Comparison of ENCODE assay signal across 8 cellular contexts in genomic region chr6:122790740-122791679, GRCh38. TPM values are rescaled to one million over a fixed set of nuclear protein-coding genes. Genes with fewer than 3 reads are reported as not detected.
A peak's percentile ranks its signal among the peaks of the same experiment; 100 is the strongest.
DNase-seq lines count a peak whose midpoint lies in the region; ATAC-seq, FAIRE-seq and TF ChIP-seq lines count a peak whose summit lies in the region.

No MANE protein-coding gene starts in this region.

- FAIRE-seq in GM12891 (lab: Jason Lieb, UNC): no peak

- H3K4me1 ChIP-seq in HCT116 (ENCODE audit: control insufficient read depth in 1 of 2, insufficient read depth in 2 of 2, low read length in 2 of 2): peaks cover 13 to 21% of the 10 kb centered on the region in 2 experiments
- H3K4me1 ChIP-seq in psoas muscle: peaks cover 27% of the 10 kb centered on the region

- TF ChIP-seq CTCF in HCT116 (IDR thresholded peaks at IDR 0.05 in 2 of 3, conservative IDR thresholded peaks at IDR 0.05 in 1 of 3; ENCODE audit: borderline replicate concordance in 1 of 3, insufficient read depth in 1 of 3, low read depth in 2 of 3, low read length in 2 of 3) (no peak), foreskin fibroblast (IDR thresholded peaks at IDR 0.05; ENCODE audit: low read depth, low read length) (no peak), psoas muscle (IDR thresholded peaks at IDR 0.05) (no peak)

- CTCF ChIA-PET in HCT116 (lab: Charles Lee): no interaction called here

- H3K27ac ChIP-seq in HCT116 (ENCODE audit: low read depth, low read length) (no peak overlapping the region), psoas muscle (peak overlapping the region; percentile 99)

- DNase-seq in HCT116 (ENCODE audit: low read depth, low spot score) (no peak), SK-MEL-5 (ENCODE audit: low read depth, low spot score) (peak; percentile 39), foreskin fibroblast (no peak), psoas muscle (no peak), NCI-H2196 treated with DMSO at 0.1 percent for 48 hours (lab: John Stamatoyannopoulos, UW; ENCODE audit: unreplicated experiment) (no peak), hepatic stellate cell (ENCODE audit: low spot score) (no peak), GM12891 (ENCODE audit: insufficient read length, low spot score) (no peak)

- no peak overlapping the region for H3K9ac ChIP-seq in HCT116 (ENCODE audit: low read length)

- H3K79me2 ChIP-seq in HCT116 (ENCODE audit: insufficient read depth, low read length): no peaks in the 10 kb centered on the region

- no peaks in the 10 kb centered on the region for H3K9me3 ChIP-seq in HCT116 (ENCODE audit: control insufficient read depth in 1 of 2, insufficient read depth in 1 of 2, low read depth in 1 of 2, low read length in 2 of 2)
- no peaks in the 10 kb centered on the region for H3K9me3 ChIP-seq in psoas muscle

- TF ChIP-seq POLR2A in HCT116 (IDR thresholded peaks at IDR 0.05; ENCODE audit: borderline replicate concordance, extremely low read depth, insufficient read depth, insufficient read length): no peak
- no peak for TF ChIP-seq POLR2A in GM12891 (IDR thresholded peaks at IDR 0.05; ENCODE audit: low read depth, low read length)

- no TSS peak for BruUV-seq in HCT116 (replicated peaks; lab: Mats Ljungman, UMichigan)

- no peak for ATAC-seq in HCT116
- peak in 3 of 4 donors; percentile 29 to 40 (median 39) for ATAC-seq in psoas muscle
- ATAC-seq in GM21526 (IDR thresholded peaks at IDR 0.05; ENCODE audit: low FRiP score, unreplicated experiment): no peak

- no peaks in the 10 kb centered on the region for H3K36me3 ChIP-seq in HCT116 (ENCODE audit: control insufficient read depth in 1 of 2, insufficient read depth in 2 of 2, low read length in 2 of 2)
- no peaks in the 10 kb centered on the region for H3K36me3 ChIP-seq in psoas muscle (ENCODE audit: insufficient read depth in 1 of 2, low read depth in 1 of 2)

- H2AFZ ChIP-seq in HCT116 (ENCODE audit: low read depth, low read length, poor library complexity, severe bottlenecking): no peak overlapping the region

- in situ Hi-C loops in SK-MEL-5 (cut with HindIII; ENCODE audit: low pct_unique_long_range_greater_than_20kb, low sequenced_read_pairs): no loop called here

- H4K20me1 ChIP-seq in HCT116 (ENCODE audit: insufficient read depth): no peaks in the 10 kb centered on the region

- RAD21 ChIA-PET in HCT116 (lab: Charles Lee; ENCODE audit: low non-redundant PET in 1 of 2, low total read pairs in 2 of 2, uncharacterized antibody in 2 of 2, unreplicated experiment in 2 of 2): no interaction called here

- intact Hi-C loops in HCT116 (cut with micrococcal nuclease) (no loop called here), psoas muscle (cut with DNase I) (no loop called here)

- TF ChIP-seq RAD21 in HCT116 (IDR thresholded peaks at IDR 0.05; ENCODE audit: low read depth): no peak

- no peaks in the 10 kb centered on the region for H3K27me3 ChIP-seq in HCT116 (ENCODE audit: insufficient read depth, low read length)
- no peaks in the 10 kb centered on the region for H3K27me3 ChIP-seq in psoas muscle (ENCODE audit: insufficient read depth in 3 of 3, low read length in 2 of 3)

- no peaks in the 10 kb centered on the region for H3K9me2 ChIP-seq in HCT116 (ENCODE audit: insufficient read depth)

- POLR2A ChIA-PET in HCT116 (lab: Charles Lee): interaction anchor here (1.4 kb wide), 1 partner anchor 94 kb away, joined by 3 read pairs; no protein-coding TSS in a partner anchor

- H3K4me3 ChIP-seq in HCT116 (replicated peaks in 1 of 2; ENCODE audit: low read depth in 1 of 2, low read length in 2 of 2): no peak overlapping the region
- peak overlapping the region; percentile 83 to 92 for H3K4me3 ChIP-seq in foreskin fibroblast (ENCODE audit: low read depth in 1 of 2, low read length in 2 of 2)
- peak overlapping the region; percentile 90 for H3K4me3 ChIP-seq in psoas muscle

- 36 to 52% (median 37%) methylated on average over 10 of the region's 10 CpGs for WGBS in psoas muscle, 3 donors

- peak overlapping the region; percentile 95 for H3K4me2 ChIP-seq in HCT116 (ENCODE audit: low read length)

TF ChIP-seq in HCT116, 20 proteins besides CTCF, POLR2A, EP300 and RAD21:
- no peak for TF ChIP-seq JUND (IDR thresholded peaks at IDR 0.05)
- no peak for TF ChIP-seq EZH2phosphoT487 (IDR thresholded peaks at IDR 0.05; ENCODE audit: borderline replicate concordance)
- no peak for TF ChIP-seq ZFX (IDR thresholded peaks at IDR 0.05)
- TF ChIP-seq CBX3 (IDR thresholded peaks at IDR 0.05; ENCODE audit: low read depth): no peak
- no peak for TF ChIP-seq ELF1 (IDR thresholded peaks at IDR 0.05; ENCODE audit: borderline replicate concordance, low read depth)
- no peak for TF ChIP-seq YY1 (IDR thresholded peaks at IDR 0.05; ENCODE audit: extremely low read depth, insufficient replicate concordance, low read depth, low read length)
- TF ChIP-seq ZNF274 (IDR thresholded peaks at IDR 0.05; ENCODE audit: low read depth, low read length): no peak
- TF ChIP-seq MAX (IDR thresholded peaks at IDR 0.05): no peak

TF ChIP-seq in GM12891, 5 proteins besides CTCF, POLR2A, EP300 and RAD21:
- no peak for TF ChIP-seq POLR2AphosphoS5 (IDR thresholded peaks at IDR 0.05; ENCODE audit: low read depth, low read length)
- TF ChIP-seq TAF1 (IDR thresholded peaks at IDR 0.05; ENCODE audit: low read depth, low read length): no peak
- no peak for TF ChIP-seq POU2F2 (IDR thresholded peaks at IDR 0.05; ENCODE audit: low read depth, low read length)
- no peak for TF ChIP-seq PAX5 (IDR thresholded peaks at IDR 0.05; ENCODE audit: insufficient read depth, low read length, severe bottlenecking)
- TF ChIP-seq SPI1 (IDR thresholded peaks at IDR 0.05; ENCODE audit: low read depth, low read length): no peak

RNA-seq across cellular contexts. Expression of gene SMPDL3A, which starts 2.0 kb away (rescaled TPM):
- total RNA-seq in HCT116 (2021; ENCODE audit: unreplicated experiment) (2.4 TPM), psoas muscle (10 to 100 TPM; 15.1 to 38.4 (median 22.5) TPM)
- 1.2 and 1.5 TPM in 2 replicates for polyA plus RNA-seq in HCT116 (2012)
- 59.4 and 60.4 TPM in 2 replicates for total RNA-seq in SK-MEL-5 (2014; rRNA removed; shearing (Covaris generic))
- polyA plus RNA-seq in SK-MEL-5 (2015; cell fraction: cytosol; rRNA removed): 38.1 and 41.5 TPM in 2 replicates
- polyA plus RNA-seq in SK-MEL-5 (2015; cell fraction: nucleus; rRNA removed): 19.7 and 20.3 TPM in 2 replicates
- 10 to 100 TPM in 2 of 3 donors, 1 to 10 TPM in 1; 6.3 to 36.1 (median 35.2) TPM for polyA plus RNA-seq in psoas muscle
- polyA plus RNA-seq in GM12891 (2012; ENCODE audit: low read depth, missing spikeins): 0.08 TPM

RNA-seq across cellular contexts. Expression of gene FABP7, which starts 11.5 kb away (rescaled TPM):
- total RNA-seq in HCT116 (2021; ENCODE audit: unreplicated experiment): not detected
- polyA plus RNA-seq in HCT116 (2012): not detected in 2 replicates
- total RNA-seq in SK-MEL-5 (2014; rRNA removed; shearing (Covaris generic)): 200 and 202 TPM in 2 replicates
- polyA plus RNA-seq in SK-MEL-5 (2015; cell fraction: cytosol; rRNA removed): 93.4 and 122 TPM in 2 replicates
- 37.6 and 41.9 TPM in 2 replicates for polyA plus RNA-seq in SK-MEL-5 (2015; cell fraction: nucleus; rRNA removed)
- total RNA-seq in psoas muscle: 10 to 100 TPM in 2 of 4 donors, 1 to 10 TPM in 2; 3.7 to 63.6 (median 27.1) TPM
- 10 to 100 TPM in 2 of 3 donors, 1 to 10 TPM in 1; 7.1 to 42.1 (median 31.3) TPM for polyA plus RNA-seq in psoas muscle
- polyA plus RNA-seq in GM12891 (2012; ENCODE audit: low read depth, missing spikeins): not detected

Comparison
In these comparisons a context has a peak if more than half of its experiments do, and no peak if none do; other contexts are left out.
1. ATAC-seq: peak in psoas muscle (3 of 4); none in HCT116 (single experiment) and GM21526 (single experiment).
2. H3K4me3 ChIP-seq: peak in foreskin fibroblast (2 of 2) and psoas muscle (single experiment); none in HCT116 (0 of 2).